Comparison of ENCODE assay signal across 1 cellular context in genomic region chr2:120177973-120178372, GRCh38.
TF ChIP-seq lines count a peak whose summit lies in the region.

No MANE protein-coding gene starts in this region.

TF ChIP-seq in GM12878, 131 proteins besides CTCF, POLR2A, EP300 and RAD21 (continued from another document):
- no peak for TF ChIP-seq ZBTB40 (IDR thresholded peaks at IDR 0.05; ENCODE audit: borderline replicate concordance)
- TF ChIP-seq NR2F1 (conservative IDR thresholded peaks at IDR 0.05) = no peak
- TF ChIP-seq, protein P1, sequence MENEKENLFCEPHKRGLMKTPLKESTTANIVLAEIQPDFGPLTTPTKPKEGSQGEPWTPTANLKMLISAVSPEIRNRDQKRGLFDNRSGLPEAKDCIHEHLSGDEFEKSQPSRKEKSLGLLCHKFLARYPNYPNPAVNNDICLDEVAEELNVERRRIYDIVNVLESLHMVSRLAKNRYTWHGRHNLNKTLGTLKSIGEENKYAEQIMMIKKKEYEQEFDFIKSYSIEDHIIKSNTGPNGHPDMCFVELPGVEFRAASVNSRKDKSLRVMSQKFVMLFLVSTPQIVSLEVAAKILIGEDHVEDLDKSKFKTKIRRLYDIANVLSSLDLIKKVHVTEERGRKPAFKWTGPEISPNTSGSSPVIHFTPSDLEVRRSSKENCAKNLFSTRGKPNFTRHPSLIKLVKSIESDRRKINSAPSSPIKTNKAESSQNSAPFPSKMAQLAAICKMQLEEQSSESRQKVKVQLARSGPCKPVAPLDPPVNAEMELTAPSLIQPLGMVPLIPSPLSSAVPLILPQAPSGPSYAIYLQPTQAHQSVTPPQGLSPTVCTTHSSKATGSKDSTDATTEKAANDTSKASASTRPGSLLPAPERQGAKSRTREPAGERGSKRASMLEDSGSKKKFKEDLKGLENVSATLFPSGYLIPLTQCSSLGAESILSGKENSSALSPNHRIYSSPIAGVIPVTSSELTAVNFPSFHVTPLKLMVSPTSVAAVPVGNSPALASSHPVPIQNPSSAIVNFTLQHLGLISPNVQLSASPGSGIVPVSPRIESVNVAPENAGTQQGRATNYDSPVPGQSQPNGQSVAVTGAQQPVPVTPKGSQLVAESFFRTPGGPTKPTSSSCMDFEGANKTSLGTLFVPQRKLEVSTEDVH (IDR thresholded peaks at IDR 0.05; ENCODE audit: low read depth, partially characterized antibody) = no peak
- no peak for TF ChIP-seq NFIC (IDR thresholded peaks at IDR 0.05; ENCODE audit: low read depth, low read length)
- no peak for TF ChIP-seq CBX5 (IDR thresholded peaks at IDR 0.05; ENCODE audit: low read depth)
- TF ChIP-seq HDAC2 (IDR thresholded peaks at IDR 0.05) = no peak
- no peak for TF ChIP-seq NFXL1 (IDR thresholded peaks at IDR 0.05; ENCODE audit: borderline replicate concordance)
- no peak for TF ChIP-seq SPI1 (IDR thresholded peaks at IDR 0.05; ENCODE audit: borderline replicate concordance, insufficient read depth, low read depth, low read length)
- no peak for TF ChIP-seq JUNB (IDR thresholded peaks at IDR 0.05)
- TF ChIP-seq ATF3 (IDR thresholded peaks at IDR 0.05; ENCODE audit: borderline replicate concordance, extremely low read depth, low read depth, low read length) = no peak
- TF ChIP-seq CREB1 (IDR thresholded peaks at IDR 0.05; ENCODE audit: low read depth) = no peak
